23 cellular contexts compared by ENCODE assay signal in genomic region chr7:36167403-36168050, GRCh38. TPM values are rescaled to one million over a fixed set of nuclear protein-coding genes. Genes with fewer than 3 reads are reported as not detected.
A peak's percentile ranks its signal among the peaks of the same experiment; 100 is the strongest.
DNase-seq lines count a peak whose midpoint lies in the region; ATAC-seq, FAIRE-seq and TF ChIP-seq lines count a peak whose summit lies in the region.
"Had no signal": no experiment of that assay in that cellular context is flagged by ENCODE, and none has a peak within 500 bp of the region (broad histone marks: within the 10 kb centered on the region; RNA-seq: fewer than 3 reads in every experiment).

No MANE protein-coding gene starts in this region.

- H3K27me3 Mint-ChIP-seq in activated CD8-positive, alpha-beta T cell treated with anti-CD3 and anti-CD28 coated beads for 36 hours = no peaks in the 10 kb centered on the region
- H3K27me3 Mint-ChIP-seq: CD4-positive, CD25-positive, alpha-beta regulatory T cell had no signal

- H3K4me3 Mint-ChIP-seq in activated CD8-positive, alpha-beta T cell treated with anti-CD3 and anti-CD28 coated beads for 36 hours = no peak overlapping the region
- H3K4me3 Mint-ChIP-seq: B cell; CD4-positive, CD25-positive, alpha-beta regulatory T cell; CD8-positive, alpha-beta T cell; H9; HFFc6 had no signal

- no peak overlapping the region for H3K4me2 ChIP-seq in HepG2 (ENCODE audit: low read depth, low read length)
- no peak overlapping the region for H3K4me2 ChIP-seq in GM12878 (ENCODE audit: control insufficient read depth, insufficient read depth)
- H3K4me2 ChIP-seq: BLaER1 had no signal

- peaks cover 0 to 20% (median 6%) of the 10 kb centered on the region in 4 donors for H3K4me1 ChIP-seq in right lobe of liver
- H3K4me1 ChIP-seq in HepG2 (ENCODE audit: insufficient read depth, low read length) = peaks cover 38% of the 10 kb centered on the region
- H3K4me1 ChIP-seq in GM12878 (ENCODE audit: control insufficient read depth, insufficient read depth, low read length) = no peaks in the 10 kb centered on the region
- peaks cover 25 to 28% of the 10 kb centered on the region in 2 experiments for H3K4me1 ChIP-seq in neutrophil (ENCODE audit: control insufficient read depth in 1 of 2, insufficient read depth in 1 of 2, low read depth in 1 of 2, low read length in 1 of 2)
- H3K4me1 ChIP-seq: Caco-2 had no signal

- intact Hi-C loops in right lobe of liver (cut with DNase I) = no loop called here
- intact Hi-C loops in HepG2 (cut with micrococcal nuclease; ENCODE audit: unreplicated experiment) = no loop called here
- intact Hi-C loops in GM12878 (cut with micrococcal nuclease; ENCODE audit: unreplicated experiment) = no loop called here
- intact Hi-C loops in activated CD8-positive, alpha-beta T cell treated with anti-CD3 and anti-CD28 coated beads for 36 hours (cut with micrococcal nuclease) = no loop called here

- TF ChIP-seq EP300 in HepG2 (IDR thresholded peaks at IDR 0.05; ENCODE audit: low read depth in 2 of 2, low read length in 2 of 2) (no peak), HepG2 (CRISPR knock-in tag; IDR thresholded peaks at IDR 0.05; ENCODE audit: borderline replicate concordance) (no peak), GM12878 (IDR thresholded peaks at IDR 0.05; ENCODE audit: borderline replicate concordance in 1 of 2, control insufficient read depth in 1 of 2, low read depth in 2 of 2, low read length in 2 of 2) (no peak)

- TF ChIP-seq POLR2A in right lobe of liver (IDR thresholded peaks at IDR 0.05) (no peak), HepG2 (IDR thresholded peaks at IDR 0.05; ENCODE audit: insufficient read depth in 1 of 2, low read depth in 2 of 2, low read length in 2 of 2) (no peak), GM12878 (IDR thresholded peaks at IDR 0.05; ENCODE audit: low read depth, low read length) (no peak)

- peaks cover 6% of the 10 kb centered on the region for H3K4me1 Mint-ChIP-seq in activated CD8-positive, alpha-beta T cell treated with anti-CD3 and anti-CD28 coated beads for 36 hours (ENCODE audit: low read depth)
- H3K4me1 Mint-ChIP-seq: B cell had no signal

- 80% methylated on average over 7 of the region's 12 CpGs for WGBS in right lobe of liver (ENCODE audit: insufficient coverage, low coverage, low lambda C conversion rate, missing lambda C conversion rate)
- 89% methylated on average over 12 of the region's 12 CpGs for WGBS in HepG2 (ENCODE audit: low lambda C conversion rate)
- 22% methylated on average over 12 of the region's 12 CpGs for WGBS in GM12878 (ENCODE audit: insufficient coverage, insufficient replicate concordance, low lambda C conversion rate, missing lambda C conversion rate)

- H3K9me3 ChIP-seq in right lobe of liver (no peaks in the 10 kb centered on the region), HepG2 (ENCODE audit: low read length) (no peaks in the 10 kb centered on the region), GM12878 (replicated peaks; ENCODE audit: control insufficient read depth, insufficient read depth, low read length) (no peaks in the 10 kb centered on the region), neutrophil (no peaks in the 10 kb centered on the region)
- H3K9me3 ChIP-seq: BLaER1, Caco-2 had no signal

- TF ChIP-seq RAD21 in HepG2 (CRISPR knock-in tag; IDR thresholded peaks at IDR 0.05) (no peak), GM12878 (IDR thresholded peaks at IDR 0.05; ENCODE audit: insufficient read depth, low read depth, low read length) (no peak)

- CTCF ChIA-PET in HepG2 (lab: Yijun Ruan, JAX; ENCODE audit: low intra/inter-chr PET ratio, low total read pairs) = no interaction called here
- CTCF ChIA-PET in GM12878 (lab: Yijun Ruan, JAX) = interaction anchor here (0.8 to 1.0 kb wide), 3 partner anchors 10 to 124 kb away, joined by 3 to 6 read pairs (median 3); no protein-coding TSS in a partner anchor
- CTCF ChIA-PET in activated CD8-positive, alpha-beta T cell treated with anti-CD3 and anti-CD28 coated beads for 36 hours (lab: Charles Lee) = no interaction called here

- BruUV-seq in HepG2 (replicated peaks; lab: Mats Ljungman, UMichigan) = no TSS peak
- no TSS peak for BruUV-seq in GM12878 (replicated peaks; lab: Mats Ljungman, UMichigan)

- SMC1A ChIA-PET in GM12878 (lab: Charles Lee; ENCODE audit: uncharacterized antibody, unreplicated experiment) = interaction anchor here (0.9 to 4.2 kb wide), 4 partner anchors 11 to 110 kb away, joined by 3 to 21 read pairs (median 4); no protein-coding TSS in a partner anchor

- H4K20me1 ChIP-seq in HepG2 (ENCODE audit: insufficient read depth, low read length) (no peaks in the 10 kb centered on the region), GM12878 (ENCODE audit: control insufficient read depth, insufficient read depth) (no peaks in the 10 kb centered on the region)
- H4K20me1 ChIP-seq: BLaER1 had no signal

- no peak overlapping the region for H3K27ac ChIP-seq in right lobe of liver
- no peak overlapping the region for H3K27ac ChIP-seq in HepG2 (ENCODE audit: extremely low read length, insufficient read depth, low read length)
- no peak overlapping the region for H3K27ac ChIP-seq in GM12878 (ENCODE audit: control insufficient read depth, insufficient read depth)
- peak overlapping the region; percentile 18 for H3K27ac ChIP-seq in neutrophil
- H3K27ac ChIP-seq: 22Rv1, BLaER1, C4-2B, GM23248 had no signal

- H3K9ac ChIP-seq in HepG2 (ENCODE audit: insufficient read depth, low read depth, low read length) (no peak overlapping the region), GM12878 (ENCODE audit: control insufficient read depth, insufficient read depth, low read length) (no peak overlapping the region)
- H3K9ac ChIP-seq: BLaER1, GM23248 had no signal

- no peaks in the 10 kb centered on the region for H3K9me3 Mint-ChIP-seq in activated CD8-positive, alpha-beta T cell treated with anti-CD3 and anti-CD28 coated beads for 36 hours
- H3K9me3 Mint-ChIP-seq: CD4-positive, CD25-positive, alpha-beta regulatory T cell; CD8-positive, alpha-beta T cell; H9; HFFc6 had no signal

- H3K36me3 ChIP-seq in right lobe of liver (no peaks in the 10 kb centered on the region), HepG2 (replicated peaks in 1 of 2; ENCODE audit: control insufficient read depth in 1 of 2, insufficient read depth in 2 of 2, low read length in 2 of 2) (peaks cover 0 to 12% of the 10 kb centered on the region in 2 experiments; a peak in 2 of 5 replicates), GM12878 (ENCODE audit: control insufficient read depth in 2 of 2, insufficient read depth in 2 of 2, low read length in 1 of 2) (no peaks in the 10 kb centered on the region), neutrophil (peaks cover 5% of the 10 kb centered on the region), H7 (replicated peaks; ENCODE audit: control insufficient read depth, insufficient read depth, low read length) (no peaks in the 10 kb centered on the region)
- H3K36me3 ChIP-seq: BLaER1 had no signal

- peak in 2 of 3 donors; percentile 70 to 76 for DNase-seq in right lobe of liver
- DNase-seq in HepG2 (ENCODE audit: low spot score) = no peak
- DNase-seq in GM12878 (ENCODE audit: low read depth, low spot score) = no peak
- no peak for DNase-seq in H7
- DNase-seq in G401 (ENCODE audit: low spot score) = no peak
- no peak for DNase-seq in activated CD8-positive, alpha-beta T cell treated with anti-CD3 and anti-CD28 coated beads for 36 hours
- DNase-seq: Caco-2; CD4-positive, CD25-positive, alpha-beta regulatory T cell; CD8-positive, alpha-beta T cell; DMS79; GM23248; H9; HFFc6 had no signal

- no peak overlapping the region for H3K4me3 ChIP-seq in right lobe of liver
- H3K4me3 ChIP-seq in HepG2 (replicated peaks in 1 of 3; ENCODE audit: insufficient read depth in 1 of 3, low read depth in 2 of 3, low read length in 3 of 3) = no peak overlapping the region
- no peak overlapping the region for H3K4me3 ChIP-seq in GM12878
- no peak overlapping the region for H3K4me3 ChIP-seq in neutrophil (ENCODE audit: low read depth in 1 of 2, low read length in 1 of 2)
- H3K4me3 ChIP-seq in H7 (ENCODE audit: insufficient read depth, low read depth, low read length) = no peak overlapping the region
- H3K4me3 ChIP-seq: BLaER1, GM23248 had no signal

- RAD21 ChIA-PET in GM12878 (lab: Charles Lee; ENCODE audit: unreplicated experiment) = interaction anchor here (1.3 kb wide), 1 partner anchor 118 kb away, joined by 4 read pairs; no protein-coding TSS in a partner anchor

- H3K79me2 ChIP-seq in HepG2 (ENCODE audit: insufficient read depth, low read length) = peaks cover 45% of the 10 kb centered on the region
- no peaks in the 10 kb centered on the region for H3K79me2 ChIP-seq in GM12878 (ENCODE audit: control insufficient read depth, insufficient read depth, low read length)

- H3K27me3 ChIP-seq in right lobe of liver (no peaks in the 10 kb centered on the region), HepG2 (ENCODE audit: control insufficient read depth in 1 of 2, insufficient read depth in 2 of 2, low read length in 2 of 2) (no peaks in the 10 kb centered on the region), GM12878 (replicated peaks in 1 of 2; ENCODE audit: control insufficient read depth in 2 of 2, insufficient read depth in 2 of 2, low read length in 1 of 2) (no peaks in the 10 kb centered on the region), neutrophil (no peaks in the 10 kb centered on the region), H7 (ENCODE audit: control insufficient read depth, insufficient read depth, low read length) (no peaks in the 10 kb centered on the region; the same call in 1 of the 2 replicates)
- H3K27me3 ChIP-seq: BLaER1 had no signal

- H2AFZ ChIP-seq in HepG2 (ENCODE audit: low read length) (no peak overlapping the region), GM12878 (ENCODE audit: control insufficient read depth, low read depth, low read length) (no peak overlapping the region)
- H2AFZ ChIP-seq: GM23248 had no signal

- no peaks in the 10 kb centered on the region for H3K36me3 Mint-ChIP-seq in activated CD8-positive, alpha-beta T cell treated with anti-CD3 and anti-CD28 coated beads for 36 hours (ENCODE audit: low read depth)
- H3K36me3 Mint-ChIP-seq: CD4-positive, CD25-positive, alpha-beta regulatory T cell; CD8-positive, alpha-beta T cell had no signal

- in situ Hi-C loops in HepG2 (cut with HindIII; ENCODE audit: extremely low pct_ligation_motif_present, low pct_unique_long_range_greater_than_20kb) (no loop called here), GM12878 (cut with MboI) (no loop called here), G401 (cut with HindIII; ENCODE audit: low sequenced_read_pairs) (no loop called here)

- POLR2A ChIA-PET in HepG2 (lab: Yijun Ruan, JAX) = no interaction called here
- POLR2A ChIA-PET in GM12878 (lab: Charles Lee) = interaction anchor here (2.3 kb wide), 1 partner anchor 9 kb away, joined by 11 read pairs; no protein-coding TSS in a partner anchor
- POLR2A ChIA-PET in activated CD8-positive, alpha-beta T cell treated with anti-CD3 and anti-CD28 coated beads for 36 hours (lab: Charles Lee) = interaction anchor here (0.9 kb wide), 1 partner anchor 10 kb away, joined by 3 read pairs; no protein-coding TSS in a partner anchor

- no peak for FAIRE-seq in HepG2 (lab: Jason Lieb, UNC)
- FAIRE-seq in GM12878 (lab: Jason Lieb, UNC) = no peak
- FAIRE-seq: A204.1, G401.6, GM19239, H1 had no signal

- ATAC-seq in right lobe of liver (peak; percentile 43 to 83 (median 66)), HepG2 (no peak), GM12878 (peak; percentile 46), HG03457 (IDR thresholded peaks at IDR 0.05; ENCODE audit: unreplicated experiment) (no peak)
- no peak for ATAC-seq in activated CD8-positive, alpha-beta T cell treated with anti-CD3 and anti-CD28 coated beads for 36 hours
- ATAC-seq: CD8-positive, alpha-beta T cell had no signal

- H3K27ac Mint-ChIP-seq in activated CD8-positive, alpha-beta T cell treated with anti-CD3 and anti-CD28 coated beads for 36 hours = no peak overlapping the region
- H3K27ac Mint-ChIP-seq: B cell; CD4-positive, CD25-positive, alpha-beta regulatory T cell; HFFc6 had no signal

- TF ChIP-seq CTCF in right lobe of liver (IDR thresholded peaks at IDR 0.05) (no peak), HepG2 (CRISPR knock-in tag; IDR thresholded peaks at IDR 0.05) (no peak), GM12878 (IDR thresholded peaks at IDR 0.05 in 2 of 3, conservative IDR thresholded peaks at IDR 0.05 in 1 of 3; ENCODE audit: control insufficient read depth in 2 of 3, extremely low read depth in 1 of 3, insufficient read depth in 1 of 3, low read depth in 3 of 3, low read length in 3 of 3) (no peak), neutrophil (IDR thresholded peaks at IDR 0.05) (no peak)
- no peak for TF ChIP-seq CTCF in activated CD8-positive, alpha-beta T cell treated with anti-CD3 and anti-CD28 coated beads for 36 hours (IDR thresholded peaks at IDR 0.05)

RNA-seq across cellular contexts. Expression of gene EEPD1, which starts 14.5 kb away (rescaled TPM):
- total RNA-seq in right lobe of liver (10 to 100 TPM in 4 of 6 experiments, 1 to 10 TPM in 2; 5.9 to 18.6 (median 10.6) TPM), HepG2 (2016; rRNA removed; fragmentation: Illumina TruSeq; extraction: Trizol) (10.0 and 10.1 TPM in 2 replicates), GM12878 (2014; rRNA removed) (0.28 and 0.54 TPM in 2 replicates), GM12878 (2014; rRNA removed; fragmentation: Illumina TruSeq; extraction: Trizol) (0.64 and 0.72 TPM in 2 replicates), GM12878 (2021) (0.45 and 1.0 TPM in 2 replicates)
- 2.6 and 4.1 TPM in 2 replicates for total RNA-seq in HepG2 (2016; cell fraction: cytosol; rRNA removed; fragmentation: Illumina TruSeq; extraction: Trizol; ENCODE audit: low read depth)
- total RNA-seq in HepG2 (2016; cell fraction: insoluble cytoplasmic fraction; rRNA removed; fragmentation: Illumina TruSeq; extraction: Trizol) = 6.6 and 8.8 TPM in 2 replicates
- total RNA-seq in HepG2 (2016; cell fraction: membrane; rRNA removed; fragmentation: Illumina TruSeq; extraction: Trizol) = 4.1 and 4.5 TPM in 2 replicates
- 8.1 and 10.7 TPM in 2 replicates for total RNA-seq in HepG2 (2016; cell fraction: nucleus; rRNA removed; fragmentation: Illumina TruSeq; extraction: Trizol)
- polyA plus RNA-seq in HepG2 (2011; rRNA removed) (16.4 and 18.4 TPM in 2 replicates), GM12878 (2011; rRNA removed) (0.19 and 0.27 TPM in 2 replicates), GM12878 (2014; fragmentation: Illumina TruSeq; extraction: Trizol) (0.98 TPM in 1 of 2 replicates, not detected in the other), GM12878 (2014; fragmentation: Nextera tagmentation; extraction: Ambion mirVana) (under 1 TPM in 1 of 2 experiments, not detected in 1; 0.24 TPM), GM12878 (2014; rRNA removed) (0.30 and 1.2 TPM in 2 replicates), GM12878 (2016; fragmentation: Nextera tagmentation; extraction: Ambion mirVana) (1 to 10 TPM in 1 of 2 experiments, under 1 TPM in 1; 0.86 to 2.8 TPM)
- polyA plus RNA-seq in HepG2 (2011; cell fraction: cytosol; rRNA removed) = 13.7 and 15.2 TPM in 2 replicates
- polyA plus RNA-seq in HepG2 (2011; cell fraction: nucleus; rRNA removed) = 36.9 and 55.6 TPM in 2 replicates
- 17.7 and 30.3 TPM in 2 replicates for polyA plus RNA-seq in HepG2 (2012)
- 1.3 and 1.6 TPM in 2 replicates for polyA plus RNA-seq in HepG2 (2016; cell fraction: cytosol; fragmentation: Illumina TruSeq; extraction: Trizol; ENCODE audit: low read depth)
- polyA plus RNA-seq in HepG2 (2016; cell fraction: insoluble cytoplasmic fraction; fragmentation: Illumina TruSeq; extraction: Trizol; ENCODE audit: low read depth) = 9.2 and 12.3 TPM in 2 replicates
- 2.9 and 3.7 TPM in 2 replicates for polyA plus RNA-seq in HepG2 (2016; cell fraction: membrane; fragmentation: Illumina TruSeq; extraction: Trizol; ENCODE audit: low read depth)
- 36.8 and 40.3 TPM in 2 replicates for polyA plus RNA-seq in HepG2 (2016; cell fraction: nucleus; fragmentation: Illumina TruSeq; extraction: Trizol; ENCODE audit: insufficient read depth, low read depth)
- 1.7 and 22.0 TPM in 2 replicates for polyA minus RNA-seq in HepG2 (2011; rRNA and poly(A)+ RNA removed; ENCODE audit: low replicate concordance)
- 6.0 and 8.7 TPM in 2 replicates for polyA minus RNA-seq in HepG2 (2011; cell fraction: cytosol; rRNA and poly(A)+ RNA removed)
- 31.8 and 34.1 TPM in 2 replicates for polyA minus RNA-seq in HepG2 (2011; cell fraction: nucleus; rRNA and poly(A)+ RNA removed)
- total RNA-seq in GM12878 (2013; cell fraction: nucleolus; rRNA removed) = 6.3 and 7.2 TPM in 2 replicates
- polyA plus RNA-seq in GM12878 (2011; ENCODE audit: low read depth) = 0.33 TPM
- polyA plus RNA-seq in GM12878 (2011; cell fraction: cytosol; rRNA removed) = 0.37 and 0.52 TPM in 2 replicates
- polyA plus RNA-seq in GM12878 (2011; cell fraction: nucleus; rRNA removed) = 0.33 and 0.98 TPM in 2 replicates
- 0.35 and 0.94 TPM in 2 replicates for polyA plus RNA-seq in GM12878 (2012)
- 0.07 and 0.26 TPM in 2 replicates for polyA minus RNA-seq in GM12878 (2011; rRNA and poly(A)+ RNA removed)
- not detected in 2 replicates for polyA minus RNA-seq in GM12878 (2011; cell fraction: cytosol; rRNA and poly(A)+ RNA removed)
- polyA minus RNA-seq in GM12878 (2011; cell fraction: nucleus; rRNA and poly(A)+ RNA removed) = 0.48 and 0.57 TPM in 2 replicates
- 9.8 and 13.0 TPM in 2 replicates for total RNA-seq in H7 (2014; rRNA removed; shearing (Covaris generic))
- total RNA-seq in G401 (2014; rRNA removed; shearing (Covaris generic)) = 15.5 and 32.6 TPM in 2 replicates
- total RNA-seq in activated CD8-positive, alpha-beta T cell treated with anti-CD3 and anti-CD28 coated beads for 36 hours = under 1 TPM; 0.76 to 0.90 TPM

Comparison
In these comparisons a context has a peak if more than half of its experiments do, and no peak if none do; other contexts are left out.
1. ATAC-seq: peak in right lobe of liver (4 of 4) and GM12878 (single experiment); none in HepG2 (single experiment), HG03457 (single experiment) and activated CD8-positive, alpha-beta T cell treated with anti-CD3 and anti-CD28 coated beads for 36 hours (single experiment).
2. DNase-seq: peak in right lobe of liver (2 of 3); none in HepG2 (single experiment), GM12878 (single experiment), H7 (single experiment), G401 (single experiment) and activated CD8-positive, alpha-beta T cell treated with anti-CD3 and anti-CD28 coated beads for 36 hours (single experiment).